In genomic region chr16:17658881-17659280, GRCh38 we compare ENCODE assay signal across 1 cellular context.
TF ChIP-seq lines count a peak whose summit lies in the region.

No MANE protein-coding gene starts in this region.

TF ChIP-seq in WTC11, 78 proteins besides CTCF, POLR2A, EP300 and RAD21 (continued from another document):
- TF ChIP-seq, protein P1, sequence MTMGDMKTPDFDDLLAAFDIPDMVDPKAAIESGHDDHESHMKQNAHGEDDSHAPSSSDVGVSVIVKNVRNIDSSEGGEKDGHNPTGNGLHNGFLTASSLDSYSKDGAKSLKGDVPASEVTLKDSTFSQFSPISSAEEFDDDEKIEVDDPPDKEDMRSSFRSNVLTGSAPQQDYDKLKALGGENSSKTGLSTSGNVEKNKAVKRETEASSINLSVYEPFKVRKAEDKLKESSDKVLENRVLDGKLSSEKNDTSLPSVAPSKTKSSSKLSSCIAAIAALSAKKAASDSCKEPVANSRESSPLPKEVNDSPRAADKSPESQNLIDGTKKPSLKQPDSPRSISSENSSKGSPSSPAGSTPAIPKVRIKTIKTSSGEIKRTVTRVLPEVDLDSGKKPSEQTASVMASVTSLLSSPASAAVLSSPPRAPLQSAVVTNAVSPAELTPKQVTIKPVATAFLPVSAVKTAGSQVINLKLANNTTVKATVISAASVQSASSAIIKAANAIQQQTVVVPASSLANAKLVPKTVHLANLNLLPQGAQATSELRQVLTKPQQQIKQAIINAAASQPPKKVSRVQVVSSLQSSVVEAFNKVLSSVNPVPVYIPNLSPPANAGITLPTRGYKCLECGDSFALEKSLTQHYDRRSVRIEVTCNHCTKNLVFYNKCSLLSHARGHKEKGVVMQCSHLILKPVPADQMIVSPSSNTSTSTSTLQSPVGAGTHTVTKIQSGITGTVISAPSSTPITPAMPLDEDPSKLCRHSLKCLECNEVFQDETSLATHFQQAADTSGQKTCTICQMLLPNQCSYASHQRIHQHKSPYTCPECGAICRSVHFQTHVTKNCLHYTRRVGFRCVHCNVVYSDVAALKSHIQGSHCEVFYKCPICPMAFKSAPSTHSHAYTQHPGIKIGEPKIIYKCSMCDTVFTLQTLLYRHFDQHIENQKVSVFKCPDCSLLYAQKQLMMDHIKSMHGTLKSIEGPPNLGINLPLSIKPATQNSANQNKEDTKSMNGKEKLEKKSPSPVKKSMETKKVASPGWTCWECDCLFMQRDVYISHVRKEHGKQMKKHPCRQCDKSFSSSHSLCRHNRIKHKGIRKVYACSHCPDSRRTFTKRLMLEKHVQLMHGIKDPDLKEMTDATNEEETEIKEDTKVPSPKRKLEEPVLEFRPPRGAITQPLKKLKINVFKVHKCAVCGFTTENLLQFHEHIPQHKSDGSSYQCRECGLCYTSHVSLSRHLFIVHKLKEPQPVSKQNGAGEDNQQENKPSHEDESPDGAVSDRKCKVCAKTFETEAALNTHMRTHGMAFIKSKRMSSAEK (CRISPR knock-in tag; IDR thresholded peaks at IDR 0.05; ENCODE audit: borderline replicate concordance), result no peak
- no peak for TF ChIP-seq TEAD4 (CRISPR knock-in tag; IDR thresholded peaks at IDR 0.05)
- no peak for TF ChIP-seq AFF4 (CRISPR knock-in tag; IDR thresholded peaks at IDR 0.05; ENCODE audit: borderline replicate concordance)
